7 cellular contexts compared by ENCODE assay signal in genomic region chr16:68990172-68990845, GRCh38.
DNase-seq lines count a peak whose midpoint lies in the region; ATAC-seq, FAIRE-seq and TF ChIP-seq lines count a peak whose summit lies in the region.
"Not testable (repeated sequence)": the region's sequence is repeated elsewhere in the genome, so short reads cannot be mapped to it uniquely, and the experiment has no call there.

No MANE protein-coding gene starts in this region.

- not testable (repeated sequence) for H3K9me2 ChIP-seq in Karpas-422 (replicated peaks; ENCODE audit: insufficient read depth, low read length); PC-9 (ENCODE audit: insufficient read depth)

- H2AFZ ChIP-seq in Karpas-422 (ENCODE audit: low read length); PC-9; HepG2 (ENCODE audit: low read length): not testable (repeated sequence)

- ATAC-seq in WTC11, result peak; percentile 33
- not testable (repeated sequence) for ATAC-seq in HepG2

- not testable (repeated sequence) for H3K36me3 ChIP-seq in Karpas-422 (ENCODE audit: insufficient read depth, low read length); PC-9 (ENCODE audit: low read depth); endodermal cell (ENCODE audit: control insufficient read depth, insufficient read depth, low read length); HepG2 (replicated peaks in 1 of 2; ENCODE audit: control insufficient read depth in 1 of 2, insufficient read depth in 2 of 2, low read length in 2 of 2)

- in situ Hi-C loops in Caki2 (cut with HindIII; ENCODE audit: low pct_unique_long_range_greater_than_20kb, low sequenced_read_pairs), result loop anchor here (10.0 kb wide), 1 partner anchor 114 kb away; the partner anchor contains the start of gene HAS3
- in situ Hi-C loops in HepG2 (cut with HindIII; ENCODE audit: extremely low pct_ligation_motif_present, low pct_unique_long_range_greater_than_20kb), result loop anchor here (10.0 kb wide), 1 partner anchor 114 kb away; the partner anchor contains the start of gene HAS3

- not testable (repeated sequence) for TF ChIP-seq POLR2A in HepG2 (IDR thresholded peaks at IDR 0.05; ENCODE audit: insufficient read depth in 1 of 2, low read depth in 2 of 2, low read length in 2 of 2)

- H3K4me1 Mint-ChIP-seq in WTC11 (peaks cover 75% of the 10 kb centered on the region), endodermal cell (peaks cover 38% of the 10 kb centered on the region)

- H3K9me3 ChIP-seq in Karpas-422 (ENCODE audit: low read length); PC-9 (ENCODE audit: insufficient read depth, low read depth); endodermal cell (ENCODE audit: control insufficient read depth, low read length); HepG2 (ENCODE audit: low read length): not testable (repeated sequence)

- H4K20me1 ChIP-seq in Karpas-422 (ENCODE audit: insufficient read depth, low read depth, low read length); PC-9 (ENCODE audit: insufficient read depth); HepG2 (ENCODE audit: insufficient read depth, low read length): not testable (repeated sequence)

- H3K79me2 ChIP-seq in Karpas-422 (ENCODE audit: low read length); PC-9 (ENCODE audit: low read depth); HepG2 (ENCODE audit: insufficient read depth, low read length): not testable (repeated sequence)

- WGBS in endodermal cell (ENCODE audit: insufficient coverage in 1 of 2, insufficient read length in 1 of 2), 2 experiments, result 91 to 95% methylated on average over 6 to 7 of the region's 7 CpGs
- WGBS in HepG2 (ENCODE audit: low lambda C conversion rate), result 88% methylated on average over 7 of the region's 7 CpGs

- not testable (repeated sequence) for H3K27me3 Mint-ChIP-seq in WTC11 (ENCODE audit: low read depth); endodermal cell (ENCODE audit: insufficient read depth)

- intact Hi-C loops in PC-9 (cut with micrococcal nuclease; ENCODE audit: unreplicated experiment) (loop anchor here (5.0 kb wide), 2 partner anchors 87 to 117 kb away; partner anchors contain the start of gene HAS3), HepG2 (cut with micrococcal nuclease; ENCODE audit: unreplicated experiment) (loop anchor here (5.0 to 10.0 kb wide), 3 partner anchors 42 to 146 kb away; partner anchors contain the start of genes HAS3 and TANGO6)

- not testable (repeated sequence) for H3K9ac ChIP-seq in Karpas-422 (ENCODE audit: low read length); endodermal cell (ENCODE audit: extremely low read depth, low read length, poor library complexity, severe bottlenecking); HepG2 (ENCODE audit: insufficient read depth, low read depth, low read length)

- H3K27ac ChIP-seq in Karpas-422 (ENCODE audit: low read length); PC-9; endodermal cell (ENCODE audit: low read depth, low read length); HepG2 (ENCODE audit: extremely low read length, insufficient read depth, low read length): not testable (repeated sequence)

- TF ChIP-seq CTCF in GM12873 (IDR thresholded peaks at IDR 0.05; ENCODE audit: insufficient read depth, low read depth, low read length, missing control alignments) (peak; percentile 16), PC-9 (conservative IDR thresholded peaks at IDR 0.05) (0 out of 2 replicates have a peak, but pooled peaks have one; percentile 23), endodermal cell (conservative IDR thresholded peaks at IDR 0.05) (peak; percentile 67), HepG2 (CRISPR knock-in tag; IDR thresholded peaks at IDR 0.05) (peak; percentile 34)
- TF ChIP-seq CTCF in WTC11 (IDR thresholded peaks at IDR 0.05), result not testable (repeated sequence)

- H3K4me3 Mint-ChIP-seq in WTC11, endodermal cell: not testable (repeated sequence)

- H3K4me3 ChIP-seq in Karpas-422 (ENCODE audit: low read length); PC-9; endodermal cell (ENCODE audit: low read length); HepG2 (replicated peaks in 1 of 3; ENCODE audit: insufficient read depth in 1 of 3, low read depth in 2 of 3, low read length in 3 of 3): not testable (repeated sequence)

- CTCF ChIA-PET in PC-9 (lab: Charles Lee), result not testable (repeated sequence)
- CTCF ChIA-PET in WTC11 (lab: Charles Lee) (interaction anchor here (0.6 to 3.4 kb wide), 10 partner anchors 18 to 143 kb away, joined by 3 to 18 read pairs (median 3); partner anchors contain the start of gene HAS3), HepG2 (lab: Yijun Ruan, JAX; ENCODE audit: low intra/inter-chr PET ratio, low total read pairs) (interaction anchor here (1.5 kb wide), 1 partner anchor 133 kb away, joined by 5 read pairs; no protein-coding TSS in a partner anchor)

- DNase-seq in Caki2 (ENCODE audit: low read depth) (peak; percentile 11), Karpas-422 (peak; percentile 40), WTC11 (ENCODE audit: low spot score) (peak; percentile 23), endodermal cell (peak; percentile 56)
- DNase-seq in PC-9; HepG2 (ENCODE audit: low spot score): not testable (repeated sequence)

- not testable (repeated sequence) for H3K4me2 ChIP-seq in Karpas-422 (ENCODE audit: low read depth, low read length, poor library complexity, severe bottlenecking); PC-9; HepG2 (ENCODE audit: low read depth, low read length)

- not testable (repeated sequence) for H3K9me3 Mint-ChIP-seq in WTC11, endodermal cell

- not testable (repeated sequence) for TF ChIP-seq EP300 in HepG2 (IDR thresholded peaks at IDR 0.05; ENCODE audit: low read depth in 2 of 2, low read length in 2 of 2); HepG2 (CRISPR knock-in tag; IDR thresholded peaks at IDR 0.05; ENCODE audit: borderline replicate concordance)

- not testable (repeated sequence) for H3K36me3 Mint-ChIP-seq in WTC11; endodermal cell (ENCODE audit: low read depth)

- peak; percentile 38; the same call in 1 of the 2 replicates for TF ChIP-seq RAD21 in HepG2 (CRISPR knock-in tag; IDR thresholded peaks at IDR 0.05)

- peak overlapping the region; percentile 11; the same call in 1 of the 2 replicates for H3K27ac Mint-ChIP-seq in WTC11
- H3K27ac Mint-ChIP-seq in endodermal cell, result not testable (repeated sequence)

- not testable (repeated sequence) for BruUV-seq in PC-9 (replicated peaks; lab: Mats Ljungman, UMichigan); HepG2 (replicated peaks; lab: Mats Ljungman, UMichigan)

- not testable (repeated sequence) for H3K27me3 ChIP-seq in Karpas-422 (ENCODE audit: low read length); PC-9 (ENCODE audit: insufficient read depth, low read depth); endodermal cell (ENCODE audit: control insufficient read depth, insufficient read depth, low read length, poor library complexity, severe bottlenecking); HepG2 (ENCODE audit: control insufficient read depth in 1 of 2, insufficient read depth in 2 of 2, low read length in 2 of 2)

- POLR2A ChIA-PET in PC-9 (lab: Charles Lee; ENCODE audit: unreplicated experiment) (interaction anchor here (0.7 kb wide), 1 partner anchor 70 kb away, joined by 4 read pairs; no protein-coding TSS in a partner anchor), WTC11 (lab: Charles Lee) (interaction anchor here (0.7 kb wide), 1 partner anchor 116 kb away, joined by 3 read pairs; no protein-coding TSS in a partner anchor), HepG2 (lab: Yijun Ruan, JAX) (interaction anchor here (0.9 kb wide), 1 partner anchor 14 kb away, joined by 3 read pairs; no protein-coding TSS in a partner anchor)

- peaks cover 30% of the 10 kb centered on the region for H3F3A ChIP-seq in PC-9 (ENCODE audit: insufficient read depth, low read depth)

- H3K4me1 ChIP-seq in Karpas-422 (ENCODE audit: low read length), result peaks cover 13% of the 10 kb centered on the region
- peaks cover 40% of the 10 kb centered on the region for H3K4me1 ChIP-seq in PC-9 (replicated peaks; ENCODE audit: insufficient read depth)
- peaks cover 11% of the 10 kb centered on the region for H3K4me1 ChIP-seq in endodermal cell (ENCODE audit: control insufficient read depth, insufficient read depth, low read length)
- peaks cover 36% of the 10 kb centered on the region for H3K4me1 ChIP-seq in HepG2 (ENCODE audit: insufficient read depth, low read length)

- FAIRE-seq in HepG2 (lab: Jason Lieb, UNC), result not testable (repeated sequence)

TF ChIP-seq in WTC11, 78 proteins besides CTCF, POLR2A, EP300 and RAD21:
- TF ChIP-seq ZNF121 (CRISPR knock-in tag; IDR thresholded peaks at IDR 0.05), result peak; percentile 97

TF ChIP-seq in HepG2, 621 proteins besides CTCF, POLR2A, EP300 and RAD21:
- TF ChIP-seq HOXA9 (CRISPR knock-in tag; IDR thresholded peaks at IDR 0.05; ENCODE audit: borderline replicate concordance), result 0 out of 2 replicates have a peak, but pooled peaks have one; percentile 43
- TF ChIP-seq SMC3 (IDR thresholded peaks at IDR 0.05; ENCODE audit: low read length), result peak; percentile 4; the same call in 1 of the 2 replicates
- TF ChIP-seq STAG1 (CRISPR knock-in tag; IDR thresholded peaks at IDR 0.05), result peak; percentile 48
